In the genomic region with DNA sequence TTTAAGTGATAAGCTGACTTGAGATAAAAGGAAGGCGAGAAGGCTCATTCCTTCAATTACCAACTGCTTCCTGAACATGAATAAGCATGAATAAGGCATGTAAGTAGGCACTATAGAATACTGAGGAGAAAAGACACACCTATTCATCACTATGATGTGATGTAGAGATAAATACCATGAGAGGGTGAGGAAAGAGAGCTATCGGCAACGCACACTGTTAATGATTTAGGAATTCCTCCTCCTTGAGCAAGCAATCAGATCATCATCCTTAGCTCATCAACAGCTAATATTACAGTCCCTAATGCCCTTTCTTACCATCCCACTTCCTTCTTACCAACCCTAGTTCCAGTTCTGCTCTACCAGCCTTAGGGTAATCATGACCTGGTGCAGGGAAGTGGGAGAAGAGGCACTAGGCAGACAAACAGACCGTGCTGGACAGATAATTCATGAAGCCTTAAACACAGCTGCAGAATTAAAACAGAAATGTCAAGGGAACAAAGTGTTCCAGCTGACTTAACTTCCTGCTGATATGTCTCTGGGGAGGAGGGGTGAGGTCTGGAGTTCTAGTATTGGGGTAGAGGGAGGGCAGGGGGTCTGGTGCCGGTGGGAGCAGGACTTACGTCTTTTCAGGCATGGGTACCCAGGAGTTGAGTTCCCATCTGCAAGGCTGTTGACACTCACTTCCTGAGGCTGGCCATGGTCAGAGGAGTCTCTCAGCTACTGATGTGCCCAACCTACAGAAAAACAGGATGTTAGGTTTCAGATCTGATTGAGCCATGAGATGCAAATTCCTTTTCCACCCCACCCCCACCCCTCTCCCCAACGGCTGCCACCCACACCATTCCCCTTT, we compare ENCODE assay signal across 8 cellular contexts. TPM values are rescaled to one million over a fixed set of nuclear protein-coding genes. Genes with fewer than 3 reads are reported as not detected.
DNase-seq lines count a peak whose midpoint lies in the region; ATAC-seq, FAIRE-seq and TF ChIP-seq lines count a peak whose summit lies in the region.

No MANE protein-coding gene starts in this region.

- H3K4me1 ChIP-seq in OCI-LY3 (ENCODE audit: low read length), result peaks cover 26% of the 10 kb centered on the region

- no peak overlapping the region for H2AFZ ChIP-seq in OCI-LY3 (ENCODE audit: low read depth, low read length)

- no peaks in the 10 kb centered on the region for H3K36me3 ChIP-seq in OCI-LY3 (replicated peaks; ENCODE audit: low read depth, low read length)

- H4K20me1 ChIP-seq in OCI-LY3 (ENCODE audit: insufficient read depth, low read length), result no peaks in the 10 kb centered on the region

- ATAC-seq in HG02571 (IDR thresholded peaks at IDR 0.05; ENCODE audit: unreplicated experiment), result peak; percentile 50

- no peaks in the 10 kb centered on the region for H3K79me2 ChIP-seq in OCI-LY3 (ENCODE audit: low read length)

- FAIRE-seq in GM12892 (lab: Jason Lieb, UNC), result peak; percentile 94

- H3K9me3 ChIP-seq in OCI-LY3 (ENCODE audit: insufficient read depth, low read length), result peaks cover 9% of the 10 kb centered on the region

- peak overlapping the region; percentile 72 for H3K4me2 ChIP-seq in OCI-LY3 (ENCODE audit: low read length)

- peaks cover 3% of the 10 kb centered on the region; the same call in 1 of the 2 replicates for H3K27me3 ChIP-seq in OCI-LY3 (ENCODE audit: low read depth, low read length)

- peak overlapping the region; percentile 14; the same call in 1 of the 2 replicates for H3K9ac ChIP-seq in OCI-LY3 (ENCODE audit: low read length)

- peak overlapping the region; percentile 40 for H3K4me3 ChIP-seq in OCI-LY3 (ENCODE audit: low read length)

- TF ChIP-seq POLR2A in GM12892 (IDR thresholded peaks at IDR 0.05; ENCODE audit: low read depth, low read length), result peak; percentile 57; the same call in 1 of the 2 replicates

- DNase-seq in GM12892 (ENCODE audit: insufficient read length) (no peak), dermis microvascular lymphatic vessel endothelial cell (ENCODE audit: low read depth in 2 of 2) (peak; percentile 71 to 78), myocyte (ENCODE audit: low read depth) (peak; percentile 47), DMS53 treated with DMSO at 0.1 percent for 48 hours (lab: John Stamatoyannopoulos, UW; ENCODE audit: unreplicated experiment) (no peak), AG08396 (ENCODE audit: low spot score) (no peak)
- no peak for DNase-seq in effector CD4-positive, alpha-beta T cell

- peak overlapping the region; percentile 6; the same call in 1 of the 2 replicates for H3K27ac ChIP-seq in OCI-LY3 (ENCODE audit: low read length)

- TF ChIP-seq CTCF in OCI-LY3 (IDR thresholded peaks at IDR 0.05; ENCODE audit: low read depth, low read length), result no peak

RNA-seq across cellular contexts. Expression of a gene that starts 12.7 kb away (rescaled TPM):
- polyA plus RNA-seq in GM12892 (2012; ENCODE audit: missing spikeins), result 68.5 TPM
- total RNA-seq in dermis microvascular lymphatic vessel endothelial cell (21.4 and 28.8 TPM in 2 replicates), myocyte (121 and 176 TPM in 2 replicates)
- 30.1 TPM for polyA plus RNA-seq in myocyte (2012)

Comparison
In these comparisons a context has a peak if more than half of its experiments do, and no peak if none do; other contexts are left out.
1. DNase-seq: peak in dermis microvascular lymphatic vessel endothelial cell (2 of 2) and myocyte (single experiment); none in GM12892 (single experiment), DMS53 treated with DMSO at 0.1 percent for 48 hours (single experiment), AG08396 (single experiment) and effector CD4-positive, alpha-beta T cell (single experiment).